Comparison of ENCODE assay signal across 8 cellular contexts in genomic region chr9:90219548-90220118, GRCh38.
DNase-seq lines count a peak whose midpoint lies in the region; ATAC-seq and TF ChIP-seq lines count a peak whose summit lies in the region.

No MANE protein-coding gene starts in this region.

- H3K4me1 ChIP-seq in foreskin keratinocyte: no peaks in the 10 kb centered on the region

- no peak overlapping the region for H3K27ac ChIP-seq in foreskin keratinocyte

- H3K36me3 Mint-ChIP-seq in activated T-helper 2 cell treated with anti-CD3 and anti-CD28 coated beads, Interferon-gamma antibody, Interleukin-2, Interleukin-4, amounts not matched to agents 10 μg/mL and 5 μg/mL and 100 μg/mL, durations not matched to agents 14 hours and 24 hours and 36 hours (ENCODE audit: low read depth): no peaks in the 10 kb centered on the region

- no peak overlapping the region for H3K27ac Mint-ChIP-seq in activated T-helper 2 cell treated with anti-CD3 and anti-CD28 coated beads, Interferon-gamma antibody, Interleukin-2, Interleukin-4, amounts not matched to agents 10 μg/mL and 5 μg/mL and 100 μg/mL, durations not matched to agents 14 hours and 24 hours and 36 hours

- no peaks in the 10 kb centered on the region for H3K9me3 Mint-ChIP-seq in activated T-helper 2 cell treated with anti-CD3 and anti-CD28 coated beads, Interferon-gamma antibody, Interleukin-2, Interleukin-4, amounts not matched to agents 10 μg/mL and 5 μg/mL and 100 μg/mL, durations not matched to agents 14 hours and 24 hours and 36 hours

- no peak overlapping the region for H3K4me3 Mint-ChIP-seq in activated T-helper 2 cell treated with anti-CD3 and anti-CD28 coated beads, Interferon-gamma antibody, Interleukin-2, Interleukin-4, amounts not matched to agents 10 μg/mL and 5 μg/mL and 100 μg/mL, durations not matched to agents 14 hours and 24 hours and 36 hours (ENCODE audit: low read depth)

- in situ Hi-C loops in GM13976 (cut with MboI; ENCODE audit: low sequenced_read_pairs, unreplicated experiment) (loop anchor here (10.0 to 25.0 kb wide), 2 partner anchors 75 to 543 kb away; no protein-coding TSS in a partner anchor), SK-MEL-5 (cut with HindIII; ENCODE audit: low pct_unique_long_range_greater_than_20kb, low sequenced_read_pairs) (no loop called here)

- ATAC-seq in foreskin keratinocyte: no peak
- no peak for ATAC-seq in HG03097 (IDR thresholded peaks at IDR 0.05; ENCODE audit: low FRiP score, unreplicated experiment)
- ATAC-seq in HG03520 (IDR thresholded peaks at IDR 0.05; ENCODE audit: unreplicated experiment): no peak
- no peak for ATAC-seq in HG02981 (IDR thresholded peaks at IDR 0.05; ENCODE audit: unreplicated experiment)

- H3K27me3 ChIP-seq in foreskin keratinocyte: no peaks in the 10 kb centered on the region

- intact Hi-C loops in activated T-helper 2 cell treated with anti-CD3 and anti-CD28 coated beads, Interferon-gamma antibody, Interleukin-2, Interleukin-4, amounts not matched to agents 10 μg/mL and 5 μg/mL and 100 μg/mL, durations not matched to agents 14 hours and 24 hours and 36 hours (cut with micrococcal nuclease): loop anchor here (5.0 to 10.0 kb wide), 3 partner anchors 543 to 645 kb away; no protein-coding TSS in a partner anchor

- TF ChIP-seq CTCF in GM13976 (IDR thresholded peaks at IDR 0.05; ENCODE audit: borderline replicate concordance, control extremely low read depth, extremely low read depth, insufficient read depth, missing control alignments) (peak; percentile 57), foreskin keratinocyte (conservative IDR thresholded peaks at IDR 0.05) (peak; percentile 35)

- no peaks in the 10 kb centered on the region for H3K4me1 Mint-ChIP-seq in activated T-helper 2 cell treated with anti-CD3 and anti-CD28 coated beads, Interferon-gamma antibody, Interleukin-2, Interleukin-4, amounts not matched to agents 10 μg/mL and 5 μg/mL and 100 μg/mL, durations not matched to agents 14 hours and 24 hours and 36 hours (ENCODE audit: low read depth)

- no peaks in the 10 kb centered on the region for H3K27me3 Mint-ChIP-seq in activated T-helper 2 cell treated with anti-CD3 and anti-CD28 coated beads, Interferon-gamma antibody, Interleukin-2, Interleukin-4, amounts not matched to agents 10 μg/mL and 5 μg/mL and 100 μg/mL, durations not matched to agents 14 hours and 24 hours and 36 hours (ENCODE audit: low read depth)

- DNase-seq in GM13976 (ENCODE audit: low spot score) (peak; percentile 64), SK-MEL-5 (ENCODE audit: low read depth, low spot score) (peak; percentile 46), foreskin keratinocyte (no peak)
- peak; percentile 48 for DNase-seq in stimulated activated CD4-positive, alpha-beta T cell treated with anti-CD3 and anti-CD28 coated beads, Interleukin-15, amount 100 ng/mL, for 24 hours
- DNase-seq in activated T-helper 2 cell treated with anti-CD3 and anti-CD28 coated beads, Interferon-gamma antibody, Interleukin-2, Interleukin-4, amounts not matched to agents 10 μg/mL and 5 μg/mL and 100 μg/mL, durations not matched to agents 14 hours and 24 hours and 36 hours (ENCODE audit: low spot score): no peak

Comparison
In these comparisons a context has a peak if more than half of its experiments do, and no peak if none do; other contexts are left out.
1. DNase-seq: peak in GM13976 (single experiment), SK-MEL-5 (single experiment) and stimulated activated CD4-positive, alpha-beta T cell treated with anti-CD3 and anti-CD28 coated beads, Interleukin-15, amount 100 ng/mL, for 24 hours (single experiment); none in foreskin keratinocyte (0 of 2) and activated T-helper 2 cell treated with anti-CD3 and anti-CD28 coated beads, Interferon-gamma antibody, Interleukin-2, Interleukin-4, amounts not matched to agents 10 μg/mL and 5 μg/mL and 100 μg/mL, durations not matched to agents 14 hours and 24 hours and 36 hours (single experiment).